ENCODE assay signal across 25 cellular contexts in genomic region chr2:220660277-220661155, GRCh38.
DNase-seq lines count a peak whose midpoint lies in the region; ATAC-seq, FAIRE-seq and TF ChIP-seq lines count a peak whose summit lies in the region.
"Had no signal": no experiment of that assay in that cellular context is flagged by ENCODE, and none has a peak within 500 bp of the region (broad histone marks: within the 10 kb centered on the region; RNA-seq: fewer than 3 reads in every experiment).

No MANE protein-coding gene starts in this region.

- POLR2A ChIA-PET in A549 (lab: Yijun Ruan, JAX): no interaction called here

- no peaks in the 10 kb centered on the region for H3K9me3 Mint-ChIP-seq in endodermal cell
- H3K9me3 Mint-ChIP-seq: activated naive CD4-positive, alpha-beta T cell treated with anti-CD3 and anti-CD28 coated beads, Interleukin-2, amount 10 ng/mL, durations not matched to agents 7 days and 5 days; activated T-cell treated with anti-CD3 and anti-CD28 coated beads, Interleukin-2, amount 50 U/mL, for 4 hours; naive thymus-derived CD8-positive, alpha-beta T cell had no signal

- TF ChIP-seq EP300 in A549 (IDR thresholded peaks at IDR 0.05) (no peak), Ishikawa (IDR thresholded peaks at IDR 0.05; ENCODE audit: borderline replicate concordance) (peak; percentile 84)

- H3K27ac ChIP-seq in A549 (no peak overlapping the region), esophagus (ENCODE audit: low read depth in 2 of 2, low read length in 1 of 2) (peak overlapping the region; percentile 81 to 85), endodermal cell (ENCODE audit: low read depth, low read length) (no peak overlapping the region)
- H3K27ac ChIP-seq: BLaER1 treated with 17β-estradiol and CSF1 and Interleukin-3, amounts not matched to agents 10 nM and 100 nM; dorsolateral prefrontal cortex; uterus had no signal

- WGBS in A549 (ENCODE audit: missing lambda C conversion rate): 67% methylated on average over 4 of the region's 4 CpGs
- 44 to 56% methylated on average over 4 of the region's 4 CpGs for WGBS in esophagus, 2 donors
- WGBS in endodermal cell (ENCODE audit: insufficient coverage in 1 of 2, insufficient read length in 1 of 2), 2 experiments: 90 to 93% methylated on average over 2 to 4 of the region's 4 CpGs

- TF ChIP-seq CTCF in A549 (IDR thresholded peaks at IDR 0.05) (no peak), endodermal cell (conservative IDR thresholded peaks at IDR 0.05) (no peak)

- H3K4me1 Mint-ChIP-seq in endodermal cell: peaks cover 4% of the 10 kb centered on the region
- H3K4me1 Mint-ChIP-seq: activated naive CD4-positive, alpha-beta T cell treated with anti-CD3 and anti-CD28 coated beads, Interleukin-2, amount 10 ng/mL, durations not matched to agents 7 days and 5 days; naive thymus-derived CD8-positive, alpha-beta T cell had no signal

- no peak overlapping the region for H3K27ac Mint-ChIP-seq in endodermal cell
- H3K27ac Mint-ChIP-seq: activated naive CD4-positive, alpha-beta T cell treated with anti-CD3 and anti-CD28 coated beads, Interleukin-2, amount 10 ng/mL, durations not matched to agents 7 days and 5 days; naive thymus-derived CD8-positive, alpha-beta T cell had no signal

- CTCF ChIA-PET in A549 (lab: Yijun Ruan, JAX): interaction anchor here (0.6 to 1.6 kb wide), 2 partner anchors 12 to 79 kb away, joined by 5 to 7 read pairs; no protein-coding TSS in a partner anchor

- DNase-seq in A549 (ENCODE audit: low read depth in 1 of 2, low spot score in 1 of 2) (no peak), left colon (peak; percentile 18 to 29), endodermal cell (no peak), SKM-1 (lab: John Stamatoyannopoulos, UW; ENCODE audit: unreplicated experiment) (no peak), UCSD-AML1 (lab: John Stamatoyannopoulos, UW; ENCODE audit: unreplicated experiment) (no peak)
- DNase-seq: activated CD4-positive, CD25-positive, alpha-beta regulatory T cell treated with anti-CD3 and anti-CD28 coated beads, Interleukin-2, amount 50 U/mL, for 72 hours; activated naive CD4-positive, alpha-beta T cell treated with anti-CD3 and anti-CD28 coated beads, Interleukin-2, amount 10 ng/mL, durations not matched to agents 7 days and 5 days; activated T-cell treated with anti-CD3 and anti-CD28 coated beads, Interleukin-2, amount 50 U/mL, for 4 hours; caudate nucleus; dorsolateral prefrontal cortex; KBM-7; left cardiac atrium; naive thymus-derived CD8-positive, alpha-beta T cell; NCI-H146; NCI-H2227 treated with DMSO at 0.1 percent for 48 hours; NCI-H748 treated with DMSO at 0.1 percent for 48 hours; OCI-M1; right cardiac atrium; SHP77; uterus had no signal

- no peak overlapping the region for H3K4me2 ChIP-seq in A549
- H3K4me2 ChIP-seq: BLaER1 treated with 17β-estradiol and CSF1 and Interleukin-3, amounts not matched to agents 10 nM and 100 nM had no signal

- TF ChIP-seq POLR2A in A549 (IDR thresholded peaks at IDR 0.05; ENCODE audit: low read length): no peak

- H3K4me3 Mint-ChIP-seq in endodermal cell: no peak overlapping the region
- H3K4me3 Mint-ChIP-seq: activated naive CD4-positive, alpha-beta T cell treated with anti-CD3 and anti-CD28 coated beads, Interleukin-2, amount 10 ng/mL, durations not matched to agents 7 days and 5 days; activated T-cell treated with anti-CD3 and anti-CD28 coated beads, Interleukin-2, amount 50 U/mL, for 4 hours; naive thymus-derived CD8-positive, alpha-beta T cell had no signal

- TF ChIP-seq RAD21 in A549 (conservative IDR thresholded peaks at IDR 0.05 in 1 of 2, IDR thresholded peaks at IDR 0.05 in 1 of 2) (no peak), Ishikawa (IDR thresholded peaks at IDR 0.05; ENCODE audit: low read depth) (no peak; the same call in 1 of the 2 replicates)

- H3K9me3 ChIP-seq in A549 (no peaks in the 10 kb centered on the region), esophagus (ENCODE audit: control insufficient read depth in 2 of 2, insufficient read depth in 1 of 2, low read depth in 1 of 2, low read length in 1 of 2) (no peaks in the 10 kb centered on the region), endodermal cell (ENCODE audit: control insufficient read depth, low read length) (no peaks in the 10 kb centered on the region)
- H3K9me3 ChIP-seq: BLaER1 treated with 17β-estradiol and CSF1 and Interleukin-3, amounts not matched to agents 10 nM and 100 nM; HAP-1; uterus had no signal

- no peak overlapping the region for H3K4me3 ChIP-seq in A549
- H3K4me3 ChIP-seq in esophagus (ENCODE audit: low read depth in 1 of 2, low read length in 2 of 2): no peak overlapping the region
- H3K4me3 ChIP-seq in endodermal cell (ENCODE audit: low read length): no peak overlapping the region
- H3K4me3 ChIP-seq: BLaER1 treated with 17β-estradiol and CSF1 and Interleukin-3, amounts not matched to agents 10 nM and 100 nM; dorsolateral prefrontal cortex; HAP-1; uterus had no signal

- no peak overlapping the region for H3K9ac ChIP-seq in endodermal cell (ENCODE audit: extremely low read depth, low read length, poor library complexity, severe bottlenecking)
- H3K9ac ChIP-seq: BLaER1 treated with 17β-estradiol and CSF1 and Interleukin-3, amounts not matched to agents 10 nM and 100 nM had no signal

- no peaks in the 10 kb centered on the region for H3K27me3 Mint-ChIP-seq in endodermal cell (ENCODE audit: insufficient read depth)
- H3K27me3 Mint-ChIP-seq: activated naive CD4-positive, alpha-beta T cell treated with anti-CD3 and anti-CD28 coated beads, Interleukin-2, amount 10 ng/mL, durations not matched to agents 7 days and 5 days had no signal

- H3K4me1 ChIP-seq in A549 (no peaks in the 10 kb centered on the region), esophagus (ENCODE audit: control insufficient read depth in 2 of 2, insufficient read depth in 2 of 2, low read length in 1 of 2) (no peaks in the 10 kb centered on the region), endodermal cell (ENCODE audit: control insufficient read depth, insufficient read depth, low read length) (no peaks in the 10 kb centered on the region)
- H3K4me1 ChIP-seq: BLaER1 treated with 17β-estradiol and CSF1 and Interleukin-3, amounts not matched to agents 10 nM and 100 nM; HAP-1; uterus had no signal

- FAIRE-seq in A549 (lab: Jason Lieb, UNC): no peak

- intact Hi-C loops in left colon (cut with DNase I, micrococcal nuclease): no loop called here

- H3K36me3 Mint-ChIP-seq in endodermal cell (ENCODE audit: low read depth): no peaks in the 10 kb centered on the region
- H3K36me3 Mint-ChIP-seq: activated naive CD4-positive, alpha-beta T cell treated with anti-CD3 and anti-CD28 coated beads, Interleukin-2, amount 10 ng/mL, durations not matched to agents 7 days and 5 days; naive thymus-derived CD8-positive, alpha-beta T cell had no signal

- ATAC-seq in A549: no peak
- peak; percentile 96 for ATAC-seq in left colon
- ATAC-seq in GM18511 (IDR thresholded peaks at IDR 0.05; ENCODE audit: unreplicated experiment): no peak
- ATAC-seq: activated T-cell treated with anti-CD3 and anti-CD28 coated beads, Interleukin-2, amount 50 U/mL, for 4 hours; left cardiac atrium; naive thymus-derived CD8-positive, alpha-beta T cell; right cardiac atrium had no signal

- H3K27me3 ChIP-seq in esophagus (ENCODE audit: control insufficient read depth in 1 of 2, insufficient read depth in 2 of 2, low read length in 2 of 2) (no peaks in the 10 kb centered on the region), endodermal cell (ENCODE audit: control insufficient read depth, insufficient read depth, low read length, poor library complexity, severe bottlenecking) (no peaks in the 10 kb centered on the region)
- H3K27me3 ChIP-seq: BLaER1 treated with 17β-estradiol and CSF1 and Interleukin-3, amounts not matched to agents 10 nM and 100 nM; dorsolateral prefrontal cortex; uterus had no signal

- H3K36me3 ChIP-seq in esophagus (ENCODE audit: control insufficient read depth in 2 of 2, insufficient read depth in 2 of 2, low read length in 1 of 2): no peaks in the 10 kb centered on the region
- no peaks in the 10 kb centered on the region for H3K36me3 ChIP-seq in endodermal cell (ENCODE audit: control insufficient read depth, insufficient read depth, low read length)
- H3K36me3 ChIP-seq: BLaER1 treated with 17β-estradiol and CSF1 and Interleukin-3, amounts not matched to agents 10 nM and 100 nM; HAP-1; uterus had no signal

TF ChIP-seq in A549, 52 proteins besides CTCF, POLR2A, EP300 and RAD21:
- TF ChIP-seq POLR2AphosphoS2 (conservative IDR thresholded peaks at IDR 0.05; ENCODE audit: low read length) (no peak), ZNF302 (CRISPR knock-in tag; IDR thresholded peaks at IDR 0.05) (no peak), MAFK (IDR thresholded peaks at IDR 0.05; ENCODE audit: partially characterized antibody) (peak; percentile 3)
TF ChIP-seq in A549: peak in this region for 1.

TF ChIP-seq in Ishikawa, 13 proteins besides CTCF, POLR2A, EP300 and RAD21 (continues in another document):
- peak; percentile 86 for TF ChIP-seq TCF12 (IDR thresholded peaks at IDR 0.05; ENCODE audit: low read depth)
- no peak for TF ChIP-seq TAF1 (IDR thresholded peaks at IDR 0.05; ENCODE audit: low read depth)
- TF ChIP-seq YY1 (IDR thresholded peaks at IDR 0.05; ENCODE audit: low read depth): 0 out of 2 replicates have a peak, but pooled peaks have one; percentile 43
- TF ChIP-seq FOXM1 (IDR thresholded peaks at IDR 0.05; ENCODE audit: borderline replicate concordance, low read depth): peak; percentile 76
- no peak for TF ChIP-seq USF1 (IDR thresholded peaks at IDR 0.05)
- TF ChIP-seq NFIC (IDR thresholded peaks at IDR 0.05): peak; percentile 72
- no peak for TF ChIP-seq CREB1 (IDR thresholded peaks at IDR 0.05; ENCODE audit: low read depth)
- no peak for TF ChIP-seq ZBTB7A (IDR thresholded peaks at IDR 0.05; ENCODE audit: low read depth)
- no peak for TF ChIP-seq EGR1 (IDR thresholded peaks at IDR 0.05)
- peak; percentile 61 for TF ChIP-seq CEBPB (IDR thresholded peaks at IDR 0.05)

Comparison
In these comparisons a context has a peak if more than half of its experiments do, and no peak if none do; other contexts are left out.
1. DNase-seq: peak in left colon (2 of 2); none in A549 (0 of 2), endodermal cell (single experiment), SKM-1 (single experiment) and UCSD-AML1 (single experiment).
2. H3K27ac ChIP-seq: peak in esophagus (2 of 2); none in A549 (0 of 2) and endodermal cell (single experiment).